In the genomic region with DNA sequence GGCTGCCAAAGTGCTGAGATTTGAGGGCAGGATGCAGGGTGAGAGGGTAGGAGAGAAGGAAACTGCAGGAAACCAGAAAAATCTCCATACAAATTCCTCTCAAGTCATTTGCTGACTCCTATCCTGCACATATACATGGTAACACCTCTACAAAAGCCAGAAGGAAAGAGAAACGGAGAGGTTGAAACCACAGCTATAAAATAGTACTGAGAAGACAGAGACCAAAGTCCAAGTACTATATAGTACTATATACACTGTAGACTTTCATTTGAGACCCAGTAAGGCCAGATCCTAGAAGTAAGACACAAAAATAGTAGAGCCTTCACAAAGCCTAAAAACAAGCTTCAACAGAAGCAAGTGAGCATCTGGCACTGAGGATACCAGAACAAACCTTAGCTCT, we compare ENCODE assay signal across 1 cellular context.
TF ChIP-seq lines count a peak whose summit lies in the region.

No MANE protein-coding gene starts in this region.

TF ChIP-seq in WTC11, 78 proteins besides CTCF, POLR2A, EP300 and RAD21 (continued from another document):
- TF ChIP-seq ZNF425 (CRISPR knock-in tag; conservative IDR thresholded peaks at IDR 0.05) = no peak
